In the genomic region with DNA sequence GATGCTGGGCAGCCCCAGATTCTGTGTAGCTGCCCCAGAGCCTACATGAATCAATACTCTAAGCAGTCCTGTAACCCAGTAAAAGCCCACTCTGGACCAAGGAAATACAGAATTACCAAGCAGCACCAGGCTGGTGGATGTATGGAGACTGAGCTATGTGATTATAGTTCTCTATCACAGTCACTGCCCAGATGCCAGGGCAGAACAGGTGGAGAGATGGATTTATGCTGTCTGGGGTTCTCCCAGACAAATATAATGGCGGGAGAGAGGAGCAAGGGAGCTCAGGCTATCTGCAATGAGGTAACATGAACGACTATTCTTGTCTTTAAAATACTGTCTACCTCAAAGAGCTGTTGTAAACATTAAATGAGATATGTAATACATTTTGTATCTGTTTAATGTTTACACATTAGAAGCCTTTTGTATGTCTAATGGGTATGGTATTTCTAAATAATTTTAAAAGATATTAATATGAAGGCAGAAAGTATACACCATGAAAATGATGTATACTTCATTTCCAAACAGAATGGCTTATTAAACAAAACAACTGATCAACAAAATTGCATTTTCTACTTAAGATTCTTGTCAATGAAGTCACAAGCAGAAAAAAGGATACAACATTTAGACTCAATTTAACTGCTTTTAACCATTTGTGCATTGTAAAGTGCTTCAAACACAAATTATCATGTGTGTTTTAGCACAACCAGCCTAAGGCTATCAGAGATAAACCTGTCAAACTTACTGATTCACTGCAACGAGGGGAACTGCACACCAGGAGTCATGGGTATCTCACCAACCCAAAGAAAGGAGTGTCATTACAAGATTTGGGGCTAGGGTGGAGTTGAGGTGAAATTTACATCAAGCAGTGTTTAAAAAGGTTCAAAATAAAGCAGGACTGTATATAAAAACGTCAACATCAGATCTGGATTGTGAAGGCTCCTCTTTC, we compare ENCODE assay signal across 1 cellular context.
TF ChIP-seq lines count a peak whose summit lies in the region.

No MANE protein-coding gene starts in this region.

TF ChIP-seq in IMR-90, 13 proteins besides CTCF, POLR2A, EP300 and RAD21:
- TF ChIP-seq, protein P1, sequence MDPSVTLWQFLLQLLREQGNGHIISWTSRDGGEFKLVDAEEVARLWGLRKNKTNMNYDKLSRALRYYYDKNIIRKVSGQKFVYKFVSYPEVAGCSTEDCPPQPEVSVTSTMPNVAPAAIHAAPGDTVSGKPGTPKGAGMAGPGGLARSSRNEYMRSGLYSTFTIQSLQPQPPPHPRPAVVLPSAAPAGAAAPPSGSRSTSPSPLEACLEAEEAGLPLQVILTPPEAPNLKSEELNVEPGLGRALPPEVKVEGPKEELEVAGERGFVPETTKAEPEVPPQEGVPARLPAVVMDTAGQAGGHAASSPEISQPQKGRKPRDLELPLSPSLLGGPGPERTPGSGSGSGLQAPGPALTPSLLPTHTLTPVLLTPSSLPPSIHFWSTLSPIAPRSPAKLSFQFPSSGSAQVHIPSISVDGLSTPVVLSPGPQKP (IDR thresholded peaks at IDR 0.05; ENCODE audit: borderline replicate concordance, low read depth, low read length): no peak
- TF ChIP-seq MAZ (IDR thresholded peaks at IDR 0.05; ENCODE audit: borderline replicate concordance, low read depth, low read length): no peak
- TF ChIP-seq RCOR1 (IDR thresholded peaks at IDR 0.05; ENCODE audit: insufficient replicate concordance, low read length): no peak
- TF ChIP-seq SMC3 (IDR thresholded peaks at IDR 0.05; ENCODE audit: low read depth, low read length): no peak
